ENCODE assay signal across 8 cellular contexts in genomic region chr11:3614742-3615171, GRCh38. TPM values are rescaled to one million over a fixed set of nuclear protein-coding genes. Genes with fewer than 3 reads are reported as not detected.
DNase-seq lines count a peak whose midpoint lies in the region; ATAC-seq, FAIRE-seq and TF ChIP-seq lines count a peak whose summit lies in the region.

No MANE protein-coding gene starts in this region.

- in situ Hi-C loops in GM12878 (cut with MboI) = no loop called here

- TF ChIP-seq EP300 in GM12878 (IDR thresholded peaks at IDR 0.05; ENCODE audit: borderline replicate concordance in 1 of 2, control insufficient read depth in 1 of 2, low read depth in 2 of 2, low read length in 2 of 2) = no peak

- no peak for TF ChIP-seq RAD21 in GM12878 (IDR thresholded peaks at IDR 0.05; ENCODE audit: insufficient read depth, low read depth, low read length)

- ATAC-seq in GM21423 (IDR thresholded peaks at IDR 0.05; ENCODE audit: unreplicated experiment) (peak; percentile 83), GM12878 (peak; percentile 95)

- CTCF ChIA-PET in GM12878 (lab: Yijun Ruan, JAX) (interaction anchor here (0.9 to 1.3 kb wide), 3 partner anchors 159 to 194 kb away, joined by 3 to 4 read pairs (median 3); partner anchors contain the start of gene PGAP2), HEK293T (lab: Yijun Ruan, JAX) (interaction anchor here (1.5 kb wide), 1 partner anchor 34 kb away, joined by 3 read pairs; no protein-coding TSS in a partner anchor)

- H2AFZ ChIP-seq in GM12878 (ENCODE audit: control insufficient read depth, low read depth, low read length) = peak overlapping the region; percentile 69

- TF ChIP-seq CTCF in AG10803 (conservative IDR thresholded peaks at IDR 0.05; ENCODE audit: low read length) = no peak
- no peak for TF ChIP-seq CTCF in GM12878 (IDR thresholded peaks at IDR 0.05 in 2 of 3, conservative IDR thresholded peaks at IDR 0.05 in 1 of 3; ENCODE audit: control insufficient read depth in 2 of 3, extremely low read depth in 1 of 3, insufficient read depth in 1 of 3, low read depth in 3 of 3, low read length in 3 of 3)

- POLR2A ChIA-PET in GM12878 (lab: Charles Lee) = no interaction called here
- POLR2A ChIA-PET in HEK293T (lab: Yijun Ruan, JAX) = no interaction called here

- no peaks in the 10 kb centered on the region for H3K79me2 ChIP-seq in GM12878 (ENCODE audit: control insufficient read depth, insufficient read depth, low read length)

- TF ChIP-seq POLR2A in GM12878 (IDR thresholded peaks at IDR 0.05; ENCODE audit: low read depth, low read length) = no peak

- BruUV-seq in GM12878 (replicated peaks; lab: Mats Ljungman, UMichigan) = no TSS peak

- no peaks in the 10 kb centered on the region for H4K20me1 ChIP-seq in GM12878 (ENCODE audit: control insufficient read depth, insufficient read depth)

- H3K36me3 ChIP-seq in GM12878 (ENCODE audit: control insufficient read depth in 2 of 2, insufficient read depth in 2 of 2, low read length in 1 of 2) = no peaks in the 10 kb centered on the region

- intact Hi-C loops in GM12878 (cut with micrococcal nuclease; ENCODE audit: unreplicated experiment) = no loop called here

- DNase-seq in AG10803 (ENCODE audit: low read depth) (peak; percentile 22), RPMI8226 (peak; percentile 60), GM12878 (ENCODE audit: low read depth, low spot score) (peak; percentile 31), NCI-H2196 (lab: John Stamatoyannopoulos, UW; ENCODE audit: unreplicated experiment) (no peak), HEK293T (ENCODE audit: extremely low spot score) (no peak), NAMALWA (ENCODE audit: low spot score) (no peak)
- DNase-seq in stimulated activated CD4-positive, alpha-beta T cell treated with anti-CD3 and anti-CD28 coated beads, Interleukin-1b, Interleukin-23, amount 100 ng/mL, for 4 hours (ENCODE audit: low read depth in 2 of 2) = peak; percentile 12 to 19

- RAD21 ChIA-PET in GM12878 (lab: Charles Lee; ENCODE audit: unreplicated experiment) = interaction anchor here (1.2 kb wide), 1 partner anchor 138 kb away, joined by 4 read pairs; no protein-coding TSS in a partner anchor

- H3K27me3 ChIP-seq in GM12878 (replicated peaks in 1 of 2; ENCODE audit: control insufficient read depth in 2 of 2, insufficient read depth in 2 of 2, low read length in 1 of 2) = no peaks in the 10 kb centered on the region

- no peak overlapping the region for H3K4me3 ChIP-seq in AG10803 (ENCODE audit: low read length)
- H3K4me3 ChIP-seq in GM12878 = no peak overlapping the region

- SMC1A ChIA-PET in GM12878 (lab: Charles Lee; ENCODE audit: uncharacterized antibody, unreplicated experiment) = interaction anchor here (1.5 kb wide), 1 partner anchor 59 kb away, joined by 3 read pairs; no protein-coding TSS in a partner anchor

- no peak overlapping the region for H3K9ac ChIP-seq in GM12878 (ENCODE audit: control insufficient read depth, insufficient read depth, low read length)

- H3K4me1 ChIP-seq in GM12878 (ENCODE audit: control insufficient read depth, insufficient read depth, low read length) = peaks cover 10% of the 10 kb centered on the region

- FAIRE-seq in GM12878 (lab: Jason Lieb, UNC) = no peak

- H3K27ac ChIP-seq in GM12878 (ENCODE audit: control insufficient read depth, insufficient read depth) = no peak overlapping the region

- WGBS in GM12878 (ENCODE audit: insufficient coverage, insufficient replicate concordance, low lambda C conversion rate, missing lambda C conversion rate) = 3% methylated on average over 5 of the region's 5 CpGs

- no peaks in the 10 kb centered on the region; the same call in 2 of the 3 replicates for H3K9me3 ChIP-seq in GM12878 (replicated peaks; ENCODE audit: control insufficient read depth, insufficient read depth, low read length)

- peak overlapping the region; percentile 44; the same call in 1 of the 2 replicates for H3K4me2 ChIP-seq in GM12878 (ENCODE audit: control insufficient read depth, insufficient read depth)

TF ChIP-seq in GM12878, 131 proteins besides CTCF, POLR2A, EP300 and RAD21 (continues in another document):
- TF ChIP-seq SUPT20H (IDR thresholded peaks at IDR 0.05; ENCODE audit: borderline replicate concordance, control insufficient read depth, low read depth, low read length) (no peak), SIN3A (IDR thresholded peaks at IDR 0.05; ENCODE audit: low read depth, low read length) (no peak), MXI1 (IDR thresholded peaks at IDR 0.05; ENCODE audit: low read depth, low read length) (peak; percentile 41; the same call in 1 of the 2 replicates)

TF ChIP-seq in HEK293T, 16 proteins besides CTCF, POLR2A, EP300 and RAD21:
- TF ChIP-seq NFRKB (IDR thresholded peaks at IDR 0.05) (no peak), ARNT (IDR thresholded peaks at IDR 0.05) (no peak), LEF1 (IDR thresholded peaks at IDR 0.05; ENCODE audit: borderline replicate concordance) (no peak), FOXM1 (IDR thresholded peaks at IDR 0.05; ENCODE audit: borderline replicate concordance) (no peak), ELF4 (IDR thresholded peaks at IDR 0.05) (no peak), PKNOX1 (IDR thresholded peaks at IDR 0.05) (no peak), TARDBP (IDR thresholded peaks at IDR 0.05) (no peak), BHLHE40 (IDR thresholded peaks at IDR 0.05; ENCODE audit: borderline replicate concordance) (no peak), FOXA1 (IDR thresholded peaks at IDR 0.05) (no peak), SUZ12 (IDR thresholded peaks at IDR 0.05) (no peak), ZNF384 (IDR thresholded peaks at IDR 0.05) (no peak)

RNA-seq across cellular contexts. Expression of gene ART5, which starts 27.0 kb away (rescaled TPM):
- not detected in 2 replicates for total RNA-seq in GM12878 (2013; cell fraction: nucleolus; rRNA removed)
- total RNA-seq in GM12878 (2014; rRNA removed) (not detected in 2 replicates), GM12878 (2014; rRNA removed; fragmentation: Illumina TruSeq; extraction: Trizol) (not detected in 2 replicates), GM12878 (2021) (not detected in 2 replicates)
- not detected for polyA plus RNA-seq in GM12878 (2011; ENCODE audit: low read depth)
- polyA plus RNA-seq in GM12878 (2011; rRNA removed) (not detected in 2 replicates), GM12878 (2014; fragmentation: Illumina TruSeq; extraction: Trizol) (not detected in 2 replicates), GM12878 (2014; fragmentation: Nextera tagmentation; extraction: Ambion mirVana) (not detected), GM12878 (2014; rRNA removed) (0.06 TPM in 1 of 2 replicates, not detected in the other), GM12878 (2016; fragmentation: Nextera tagmentation; extraction: Ambion mirVana) (not detected)
- not detected in 2 replicates for polyA plus RNA-seq in GM12878 (2011; cell fraction: cytosol; rRNA removed)
- polyA plus RNA-seq in GM12878 (2011; cell fraction: nucleus; rRNA removed) = not detected in 2 replicates
- not detected in 2 replicates for polyA plus RNA-seq in GM12878 (2012)
- not detected in 2 replicates for polyA minus RNA-seq in GM12878 (2011; rRNA and poly(A)+ RNA removed)
- not detected in 2 replicates for polyA minus RNA-seq in GM12878 (2011; cell fraction: cytosol; rRNA and poly(A)+ RNA removed)
- polyA minus RNA-seq in GM12878 (2011; cell fraction: nucleus; rRNA and poly(A)+ RNA removed) = not detected in 2 replicates

RNA-seq across cellular contexts. Expression of gene ART1, which starts 30.2 kb away (rescaled TPM):
- total RNA-seq in GM12878 (2013; cell fraction: nucleolus; rRNA removed) = not detected in 2 replicates
- total RNA-seq in GM12878 (2014; rRNA removed) (not detected in 2 replicates), GM12878 (2014; rRNA removed; fragmentation: Illumina TruSeq; extraction: Trizol) (not detected in 2 replicates), GM12878 (2021) (not detected in 2 replicates)
- not detected for polyA plus RNA-seq in GM12878 (2011; ENCODE audit: low read depth)
- polyA plus RNA-seq in GM12878 (2011; rRNA removed) (not detected in 2 replicates), GM12878 (2014; fragmentation: Illumina TruSeq; extraction: Trizol) (not detected in 2 replicates), GM12878 (2014; fragmentation: Nextera tagmentation; extraction: Ambion mirVana) (not detected), GM12878 (2014; rRNA removed) (not detected in 2 replicates), GM12878 (2016; fragmentation: Nextera tagmentation; extraction: Ambion mirVana) (not detected)
- not detected in 2 replicates for polyA plus RNA-seq in GM12878 (2011; cell fraction: cytosol; rRNA removed)
- polyA plus RNA-seq in GM12878 (2011; cell fraction: nucleus; rRNA removed) = not detected in 2 replicates
- not detected in 2 replicates for polyA plus RNA-seq in GM12878 (2012)
- not detected in 2 replicates for polyA minus RNA-seq in GM12878 (2011; rRNA and poly(A)+ RNA removed)
- polyA minus RNA-seq in GM12878 (2011; cell fraction: cytosol; rRNA and poly(A)+ RNA removed) = not detected in 2 replicates
- not detected in 2 replicates for polyA minus RNA-seq in GM12878 (2011; cell fraction: nucleus; rRNA and poly(A)+ RNA removed)

RNA-seq across cellular contexts. Expression of gene CHRNA10, which starts 56.4 kb away (rescaled TPM):
- 1.8 and 3.0 TPM in 2 replicates for total RNA-seq in GM12878 (2013; cell fraction: nucleolus; rRNA removed)
- total RNA-seq in GM12878 (2014; rRNA removed) (1.0 and 1.5 TPM in 2 replicates), GM12878 (2014; rRNA removed; fragmentation: Illumina TruSeq; extraction: Trizol) (0.85 and 1.2 TPM in 2 replicates), GM12878 (2021) (0.93 and 1.5 TPM in 2 replicates)
- polyA plus RNA-seq in GM12878 (2011; ENCODE audit: low read depth) = 0.38 TPM
- polyA plus RNA-seq in GM12878 (2011; rRNA removed) (0.24 and 0.39 TPM in 2 replicates), GM12878 (2014; fragmentation: Illumina TruSeq; extraction: Trizol) (0.33 and 0.73 TPM in 2 replicates), GM12878 (2014; fragmentation: Nextera tagmentation; extraction: Ambion mirVana) (under 1 TPM; 0.14 to 0.31 TPM), GM12878 (2014; rRNA removed) (0.68 and 1.4 TPM in 2 replicates), GM12878 (2016; fragmentation: Nextera tagmentation; extraction: Ambion mirVana) (under 1 TPM; 0.32 to 0.45 TPM)
- polyA plus RNA-seq in GM12878 (2011; cell fraction: cytosol; rRNA removed) = 0.37 and 0.75 TPM in 2 replicates
- polyA plus RNA-seq in GM12878 (2011; cell fraction: nucleus; rRNA removed) = 2.4 and 2.8 TPM in 2 replicates
- 0.35 and 0.38 TPM in 2 replicates for polyA plus RNA-seq in GM12878 (2012)
- polyA minus RNA-seq in GM12878 (2011; rRNA and poly(A)+ RNA removed) = 1.6 and 2.1 TPM in 2 replicates
- polyA minus RNA-seq in GM12878 (2011; cell fraction: cytosol; rRNA and poly(A)+ RNA removed) = not detected in 2 replicates
- polyA minus RNA-seq in GM12878 (2011; cell fraction: nucleus; rRNA and poly(A)+ RNA removed) = 1.8 and 6.2 TPM in 2 replicates

Comparison
In these comparisons a context has a peak if more than half of its experiments do, and no peak if none do; other contexts are left out.
1. DNase-seq: peak in AG10803 (single experiment), RPMI8226 (single experiment), GM12878 (single experiment) and stimulated activated CD4-positive, alpha-beta T cell treated with anti-CD3 and anti-CD28 coated beads, Interleukin-1b, Interleukin-23, amount 100 ng/mL, for 4 hours (2 of 2); none in NCI-H2196 (single experiment), HEK293T (single experiment) and NAMALWA (single experiment).